Comparison of ENCODE assay signal across 40 cellular contexts in the genomic region with DNA sequence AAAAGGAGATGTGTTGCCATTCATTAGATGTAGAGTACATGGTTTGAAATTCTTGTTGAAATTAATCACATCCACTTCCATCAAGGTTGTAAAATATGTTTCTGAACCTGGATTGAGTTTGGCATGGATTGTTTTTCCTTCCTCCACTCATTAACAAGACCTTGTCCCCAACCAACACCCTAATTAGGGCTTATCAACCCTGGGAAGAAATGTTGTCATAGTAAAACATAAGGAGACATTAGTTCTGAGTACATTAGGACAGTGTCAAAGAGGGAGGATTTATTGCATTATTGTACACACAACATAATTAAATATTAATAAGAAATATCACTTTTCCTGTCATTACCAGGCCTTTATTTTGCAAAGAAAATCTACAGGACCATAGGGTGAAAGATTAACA. TPM values are rescaled to one million over a fixed set of nuclear protein-coding genes. Genes with fewer than 3 reads are reported as not detected.
"Had no signal": no experiment of that assay in that cellular context is flagged by ENCODE, and none has a peak within 500 bp of the region (broad histone marks: within the 10 kb centered on the region; RNA-seq: fewer than 3 reads in every experiment).

No MANE protein-coding gene starts in this region.

- H3K27ac Mint-ChIP-seq: activated CD4-positive, alpha-beta memory T cell treated with anti-CD3 and anti-CD28 coated beads, Interleukin-2, amount 10 ng/mL, durations not matched to agents 7 days and 5 days; activated CD4-positive, alpha-beta T cell treated with anti-CD3 and anti-CD28 coated beads for 36 hours; activated CD4-positive, alpha-beta T cell treated with anti-CD3 and anti-CD28 coated beads, Interleukin-2, amount 10 ng/mL, durations not matched to agents 7 days and 5 days; activated CD8-positive, alpha-beta memory T cell treated with anti-CD3 and anti-CD28 coated beads, Interleukin-2, amount 10 ng/mL, durations not matched to agents 7 days and 5 days; activated CD8-positive, alpha-beta T cell treated with anti-CD3 and anti-CD28 coated beads, Interleukin-2, amount 10 ng/mL, durations not matched to agents 7 days and 5 days; activated naive CD4-positive, alpha-beta T cell treated with anti-CD3 and anti-CD28 coated beads, Interleukin-2, amount 10 ng/mL, durations not matched to agents 7 days and 5 days; activated naive CD4-positive, alpha-beta T cell treated with anti-CD3 and anti-CD28 coated beads, Interleukin-2, amount 50 U/mL, for 24 hours; activated naive CD8-positive, alpha-beta T cell; activated naive CD8-positive, alpha-beta T cell treated with anti-CD3 and anti-CD28 coated beads, Interleukin-2, amount 10 ng/mL, durations not matched to agents 7 days and 5 days; activated naive CD8-positive, alpha-beta T cell treated with anti-CD3 and anti-CD28 coated beads, Interleukin-2, amount 50 U/mL, for 24 hours; activated T-cell treated with anti-CD3 and anti-CD28 coated beads, Interleukin-2, amount 50 U/mL, for 24 hours; activated T-helper 2 cell treated with anti-CD3 and anti-CD28 coated beads, Interferon-gamma antibody, Interleukin-2, Interleukin-4, amounts not matched to agents 10 μg/mL and 5 μg/mL and 100 μg/mL, durations not matched to agents 14 hours and 24 hours and 36 hours; brain; T-helper 1 cell treated with Interleukin-12 subunit alpha and Interleukin-12 subunit beta and Interleukin-4 antibody, amounts not matched to agents 30 μg/mL and 1 μg/mL, for 36 hours; T-helper 2 cell treated with Interferon-gamma antibody and Interleukin-4, amounts not matched to agents 5 μg/mL and 100 μg/mL, for 36 hours; WTC11 had no signal

- H3K4me1 Mint-ChIP-seq: activated CD4-positive, alpha-beta memory T cell treated with anti-CD3 and anti-CD28 coated beads, Interleukin-2, amount 10 ng/mL, durations not matched to agents 7 days and 5 days; activated CD4-positive, alpha-beta T cell treated with anti-CD3 and anti-CD28 coated beads for 36 hours; activated CD4-positive, alpha-beta T cell treated with anti-CD3 and anti-CD28 coated beads, Interleukin-2, amount 10 ng/mL, durations not matched to agents 7 days and 5 days; activated CD8-positive, alpha-beta memory T cell treated with anti-CD3 and anti-CD28 coated beads, Interleukin-2, amount 10 ng/mL, durations not matched to agents 7 days and 5 days; activated naive CD4-positive, alpha-beta T cell treated with anti-CD3 and anti-CD28 coated beads, Interleukin-2, amount 10 ng/mL, durations not matched to agents 7 days and 5 days; activated naive CD4-positive, alpha-beta T cell treated with anti-CD3 and anti-CD28 coated beads, Interleukin-2, amount 50 U/mL, for 24 hours; activated naive CD8-positive, alpha-beta T cell treated with anti-CD3 and anti-CD28 coated beads, Interleukin-2, amount 10 ng/mL, durations not matched to agents 7 days and 5 days; activated naive CD8-positive, alpha-beta T cell treated with anti-CD3 and anti-CD28 coated beads, Interleukin-2, amount 50 U/mL, for 24 hours; brain; central memory CD8-positive, alpha-beta T cell had no signal

- ATAC-seq: activated CD4-positive, alpha-beta T cell treated with anti-CD3 and anti-CD28 coated beads for 36 hours; activated CD4-positive, CD25-positive, alpha-beta regulatory T cell treated with anti-CD3 and anti-CD28 coated beads, Interleukin-2, amount 50 U/mL, for 24 hours; activated CD8-positive, alpha-beta memory T cell treated with anti-CD3 and anti-CD28 coated beads, Interleukin-2, amount 10 ng/mL, durations not matched to agents 7 days and 5 days; activated CD8-positive, alpha-beta T cell treated with anti-CD3 and anti-CD28 coated beads, Interleukin-2, amount 10 ng/mL, durations not matched to agents 7 days and 5 days; activated naive CD8-positive, alpha-beta T cell treated with anti-CD3 and anti-CD28 coated beads, Interleukin-2, amount 50 U/mL, for 24 hours; WTC11 had no signal

- H3K4me3 ChIP-seq: ascending aorta, cardiac muscle cell had no signal

- H3K9me3 ChIP-seq: ascending aorta had no signal

- H3K27me3 Mint-ChIP-seq: activated CD4-positive, alpha-beta memory T cell treated with anti-CD3 and anti-CD28 coated beads, Interleukin-2, amount 10 ng/mL, durations not matched to agents 7 days and 5 days; activated CD4-positive, alpha-beta T cell treated with anti-CD3 and anti-CD28 coated beads, Interleukin-2, amount 10 ng/mL, durations not matched to agents 7 days and 5 days; activated CD8-positive, alpha-beta memory T cell treated with anti-CD3 and anti-CD28 coated beads, Interleukin-2, amount 10 ng/mL, durations not matched to agents 7 days and 5 days; activated naive CD4-positive, alpha-beta T cell treated with anti-CD3 and anti-CD28 coated beads, Interleukin-2, amount 10 ng/mL, durations not matched to agents 7 days and 5 days; brain; central memory CD8-positive, alpha-beta T cell had no signal

- FAIRE-seq: bronchial epithelial cell, TTC549 had no signal

- H3K27ac ChIP-seq: ascending aorta, cardiac muscle cell, WERI-Rb-1 had no signal

- DNase-seq: activated CD4-positive, alpha-beta memory T cell treated with anti-CD3 and anti-CD28 coated beads, Interleukin-2, amount 10 ng/mL, durations not matched to agents 7 days and 5 days; activated CD4-positive, alpha-beta T cell treated with anti-CD3 and anti-CD28 coated beads for 1 hour; activated CD4-positive, alpha-beta T cell treated with anti-CD3 and anti-CD28 coated beads for 36 hours; activated CD4-positive, alpha-beta T cell treated with anti-CD3 and anti-CD28 coated beads for 48 hours; activated CD4-positive, alpha-beta T cell treated with anti-CD3 and anti-CD28 coated beads, Interleukin-2, amount 10 ng/mL, durations not matched to agents 7 days and 5 days; activated CD4-positive, alpha-beta T cell treated with anti-CD3 and anti-CD28 coated beads, Interleukin-2, amount 50 U/mL, for 48 hours; activated CD4-positive, CD25-positive, alpha-beta regulatory T cell; activated CD8-positive, alpha-beta memory T cell treated with anti-CD3 and anti-CD28 coated beads for 24 hours; activated CD8-positive, alpha-beta memory T cell treated with anti-CD3 and anti-CD28 coated beads, Interleukin-2, amount 10 ng/mL, durations not matched to agents 7 days and 5 days; activated CD8-positive, alpha-beta memory T cell treated with anti-CD3 and anti-CD28 coated beads, Interleukin-2, amount 50 U/mL, for 48 hours; activated CD8-positive, alpha-beta T cell treated with anti-CD3 and anti-CD28 coated beads, Interleukin-2, amount 10 ng/mL, durations not matched to agents 7 days and 5 days; activated effector memory CD4-positive, alpha-beta T cell treated with Interleukin-2 at 50 U/mL for 16 hours; activated gamma-delta T cell; activated naive CD4-positive, alpha-beta T cell treated with anti-CD3 and anti-CD28 coated beads, Interleukin-2, amount 10 ng/mL, durations not matched to agents 7 days and 5 days; activated naive CD4-positive, alpha-beta T cell treated with Interleukin-2 at 50 U/mL for 16 hours; activated naive CD8-positive, alpha-beta T cell treated with anti-CD3 and anti-CD28 coated beads, Interleukin-2, amount 10 ng/mL, durations not matched to agents 7 days and 5 days; activated naive CD8-positive, alpha-beta T cell treated with anti-CD3 and anti-CD28 coated beads, Interleukin-2, amount 50 U/mL, for 24 hours; activated T-cell treated with anti-CD3 and anti-CD28 coated beads, Interleukin-2, amount 50 U/mL, for 24 hours; activated T-cell treated with anti-CD3 and anti-CD28 coated beads, Interleukin-2, amount 50 U/mL, for 48 hours; amygdala; anterior cingulate cortex; caudate nucleus; cerebellar nuclear complex; T-helper 1 cell; T-helper 2 cell; T-helper 9 cell; WERI-Rb-1 had no signal

- H3K36me3 Mint-ChIP-seq: activated CD8-positive, alpha-beta memory T cell treated with anti-CD3 and anti-CD28 coated beads, Interleukin-2, amount 10 ng/mL, durations not matched to agents 7 days and 5 days; activated naive CD4-positive, alpha-beta T cell treated with anti-CD3 and anti-CD28 coated beads, Interleukin-2, amount 10 ng/mL, durations not matched to agents 7 days and 5 days; activated naive CD4-positive, alpha-beta T cell treated with anti-CD3 and anti-CD28 coated beads, Interleukin-2, amount 50 U/mL, for 24 hours; activated naive CD8-positive, alpha-beta T cell; activated naive CD8-positive, alpha-beta T cell treated with anti-CD3 and anti-CD28 coated beads, Interleukin-2, amount 10 ng/mL, durations not matched to agents 7 days and 5 days; brain had no signal

- H3K9me3 Mint-ChIP-seq: activated CD4-positive, alpha-beta T cell treated with anti-CD3 and anti-CD28 coated beads, Interleukin-2, amount 10 ng/mL, durations not matched to agents 7 days and 5 days; activated naive CD4-positive, alpha-beta T cell treated with anti-CD3 and anti-CD28 coated beads, Interleukin-2, amount 10 ng/mL, durations not matched to agents 7 days and 5 days; activated naive CD8-positive, alpha-beta T cell treated with anti-CD3 and anti-CD28 coated beads, Interleukin-2, amount 50 U/mL, for 24 hours; activated T-cell treated with anti-CD3 and anti-CD28 coated beads, Interleukin-2, amount 50 U/mL, for 24 hours; brain; T-helper 1 cell treated with Interleukin-12 subunit alpha and Interleukin-12 subunit beta and Interleukin-4 antibody, amounts not matched to agents 30 μg/mL and 1 μg/mL, for 36 hours; T-helper 2 cell treated with Interferon-gamma antibody and Interleukin-4, amounts not matched to agents 5 μg/mL and 100 μg/mL, for 36 hours had no signal

- H3K4me1 ChIP-seq: ascending aorta had no signal

- H3K36me3 ChIP-seq: ascending aorta, cardiac muscle cell, WERI-Rb-1 had no signal

- H3K27me3 ChIP-seq: ascending aorta, cardiac muscle cell had no signal

- H3K4me3 Mint-ChIP-seq: activated CD4-positive, alpha-beta memory T cell treated with anti-CD3 and anti-CD28 coated beads, Interleukin-2, amount 10 ng/mL, durations not matched to agents 7 days and 5 days; activated CD4-positive, alpha-beta T cell treated with anti-CD3 and anti-CD28 coated beads for 36 hours; activated CD4-positive, alpha-beta T cell treated with anti-CD3 and anti-CD28 coated beads, Interleukin-2, amount 10 ng/mL, durations not matched to agents 7 days and 5 days; activated CD8-positive, alpha-beta memory T cell treated with anti-CD3 and anti-CD28 coated beads, Interleukin-2, amount 10 ng/mL, durations not matched to agents 7 days and 5 days; activated CD8-positive, alpha-beta T cell treated with anti-CD3 and anti-CD28 coated beads, Interleukin-2, amount 10 ng/mL, durations not matched to agents 7 days and 5 days; activated naive CD4-positive, alpha-beta T cell treated with anti-CD3 and anti-CD28 coated beads, Interleukin-2, amount 10 ng/mL, durations not matched to agents 7 days and 5 days; activated naive CD4-positive, alpha-beta T cell treated with anti-CD3 and anti-CD28 coated beads, Interleukin-2, amount 50 U/mL, for 24 hours; activated naive CD8-positive, alpha-beta T cell; activated naive CD8-positive, alpha-beta T cell treated with anti-CD3 and anti-CD28 coated beads, Interleukin-2, amount 10 ng/mL, durations not matched to agents 7 days and 5 days; activated naive CD8-positive, alpha-beta T cell treated with anti-CD3 and anti-CD28 coated beads, Interleukin-2, amount 50 U/mL, for 24 hours; activated T-cell treated with anti-CD3 and anti-CD28 coated beads, Interleukin-2, amount 50 U/mL, for 24 hours; brain; central memory CD8-positive, alpha-beta T cell; T-helper 1 cell treated with Interleukin-12 subunit alpha and Interleukin-12 subunit beta and Interleukin-4 antibody, amounts not matched to agents 30 μg/mL and 1 μg/mL, for 36 hours; T-helper 2 cell treated with Interferon-gamma antibody and Interleukin-4, amounts not matched to agents 5 μg/mL and 100 μg/mL, for 36 hours; WTC11 had no signal

RNA-seq across cellular contexts. Expression of a gene that starts 30.2 kb away (rescaled TPM):
- total RNA-seq: activated CD4-positive, alpha-beta memory T cell treated with anti-CD3 and anti-CD28 coated beads, Interleukin-2, amount 10 ng/mL, durations not matched to agents 7 days and 5 days; activated CD4-positive, alpha-beta T cell treated with anti-CD3 and anti-CD28 coated beads for 36 hours; activated CD4-positive, alpha-beta T cell treated with anti-CD3 and anti-CD28 coated beads, Interleukin-2, amount 10 ng/mL, durations not matched to agents 7 days and 5 days; activated CD8-positive, alpha-beta memory T cell treated with anti-CD3 and anti-CD28 coated beads, Interleukin-2, amount 10 ng/mL, durations not matched to agents 7 days and 5 days; activated CD8-positive, alpha-beta T cell treated with anti-CD3 and anti-CD28 coated beads, Interleukin-2, amount 10 ng/mL, durations not matched to agents 7 days and 5 days; activated naive CD8-positive, alpha-beta T cell treated with anti-CD3 and anti-CD28 coated beads, Interleukin-2, amount 10 ng/mL, durations not matched to agents 7 days and 5 days; activated T-helper 2 cell treated with anti-CD3 and anti-CD28 coated beads, Interferon-gamma antibody, Interleukin-2, Interleukin-4, amounts not matched to agents 10 μg/mL and 5 μg/mL and 100 μg/mL, durations not matched to agents 14 hours and 24 hours and 36 hours; ascending aorta had no signal
